Comparison of ENCODE assay signal across 7 cellular contexts in the genomic region with DNA sequence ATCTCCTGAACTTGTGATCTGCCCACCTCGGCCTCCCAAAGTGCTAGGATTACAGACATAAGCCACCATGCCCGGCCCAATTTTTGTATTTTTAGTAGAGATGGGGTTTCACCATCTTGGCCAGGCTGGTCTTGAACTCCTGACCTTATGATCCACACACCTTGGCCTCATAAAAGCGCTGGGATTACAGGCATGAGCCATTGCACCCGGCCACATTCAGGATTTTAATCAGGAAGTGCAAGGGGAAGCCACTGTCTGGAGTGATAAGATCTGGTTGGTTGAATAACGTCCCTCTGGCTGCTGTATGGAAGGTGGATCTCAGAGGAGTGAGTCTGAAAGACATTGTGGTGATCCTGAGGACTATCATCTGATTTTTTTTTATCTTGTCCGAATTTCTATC.
DNase-seq lines count a peak whose midpoint lies in the region; ATAC-seq, FAIRE-seq and TF ChIP-seq lines count a peak whose summit lies in the region.
"Not testable (repeated sequence)": the region's sequence is repeated elsewhere in the genome, so short reads cannot be mapped to it uniquely, and the experiment has no call there.

No MANE protein-coding gene starts in this region.

- not testable (repeated sequence) for H3K9me1 ChIP-seq in IMR-90 (ENCODE audit: insufficient read depth, low read length)

- not testable (repeated sequence) for H3K9me3 ChIP-seq in IMR-90 (ENCODE audit: control insufficient read depth, insufficient read depth, low read length)
- H3K9me3 ChIP-seq in PC-9 (ENCODE audit: insufficient read depth, low read depth): peaks cover 31% of the 10 kb centered on the region
- peaks cover 46% of the 10 kb centered on the region for H3K9me3 ChIP-seq in endodermal cell (ENCODE audit: control insufficient read depth, low read length)
- peaks cover 28% of the 10 kb centered on the region for H3K9me3 ChIP-seq in HepG2 (ENCODE audit: low read length)
- peaks cover 3 to 23% (median 16%) of the 10 kb centered on the region in 4 donors for H3K9me3 ChIP-seq in stomach

- intact Hi-C loops in IMR-90 (cut with micrococcal nuclease); stomach (cut with DNase I; ENCODE audit: low total_unique reads): not testable (repeated sequence)
- intact Hi-C loops in PC-9 (cut with micrococcal nuclease; ENCODE audit: unreplicated experiment): loop anchor here (5.0 kb wide), 1 partner anchor 359 kb away; no protein-coding TSS in a partner anchor
- intact Hi-C loops in HepG2 (cut with micrococcal nuclease; ENCODE audit: unreplicated experiment): loop anchor here (2.0 to 5.0 kb wide), 3 partner anchors 16 to 149 kb away; no protein-coding TSS in a partner anchor

- dilution Hi-C loops in IMR-90 (cut with HindIII; ENCODE audit: low sequenced_read_pairs, unreplicated experiment): not testable (repeated sequence)

- not testable (repeated sequence) for H3K9me2 ChIP-seq in PC-9 (ENCODE audit: insufficient read depth)

- H3K4ac ChIP-seq in IMR-90 (ENCODE audit: low read depth, low read length): not testable (repeated sequence)

- WGBS in IMR-90 (ENCODE audit: extremely low coverage in 2 of 2, insufficient read length in 1 of 2), 2 experiments: no CpG with 5 or more reads among the region's 6 CpGs
- 65 to 71% methylated on average over 6 of the region's 6 CpGs for WGBS in endodermal cell (ENCODE audit: insufficient coverage in 1 of 2, insufficient read length in 1 of 2), 2 experiments
- 88% methylated on average over 6 of the region's 6 CpGs for WGBS in HepG2 (ENCODE audit: low lambda C conversion rate)
- WGBS in stomach, 5 donors: 64 to 78% (median 66%) methylated on average over 6 of the region's 6 CpGs

- peaks cover 33% of the 10 kb centered on the region for H3K4me1 Mint-ChIP-seq in endodermal cell

- H3K4me3 ChIP-seq in IMR-90 (ENCODE audit: insufficient read depth, low read depth, low read length); PC-9; endodermal cell (ENCODE audit: low read length); HepG2 (replicated peaks in 1 of 3; ENCODE audit: insufficient read depth in 1 of 3, low read depth in 2 of 3, low read length in 3 of 3); stomach: not testable (repeated sequence)

- not testable (repeated sequence) for H2AK9ac ChIP-seq in IMR-90 (replicated peaks; ENCODE audit: low read depth, low read length, poor library complexity)

- not testable (repeated sequence) for H3K27me3 ChIP-seq in IMR-90 (ENCODE audit: control insufficient read depth, insufficient read depth, low read length); PC-9 (ENCODE audit: insufficient read depth, low read depth); endodermal cell (ENCODE audit: control insufficient read depth, insufficient read depth, low read length, poor library complexity, severe bottlenecking); HepG2 (ENCODE audit: control insufficient read depth in 1 of 2, insufficient read depth in 2 of 2, low read length in 2 of 2); stomach

- H3K36me3 ChIP-seq in IMR-90 (ENCODE audit: control insufficient read depth, insufficient read depth, low read length); PC-9 (ENCODE audit: low read depth); endodermal cell (ENCODE audit: control insufficient read depth, insufficient read depth, low read length); HepG2 (replicated peaks in 1 of 2; ENCODE audit: control insufficient read depth in 1 of 2, insufficient read depth in 2 of 2, low read length in 2 of 2); stomach: not testable (repeated sequence)

- H3K18ac ChIP-seq in IMR-90 (ENCODE audit: low read depth, low read length): not testable (repeated sequence)

- not testable (repeated sequence) for ATAC-seq in IMR-90 (ENCODE audit: low read depth); HepG2

- H2BK120ac ChIP-seq in IMR-90 (ENCODE audit: low read depth, low read length): peak overlapping the region; percentile 32; the same call in 1 of the 2 replicates

- TF ChIP-seq RAD21 in IMR-90 (IDR thresholded peaks at IDR 0.05; ENCODE audit: low read length); HepG2 (CRISPR knock-in tag; IDR thresholded peaks at IDR 0.05): not testable (repeated sequence)

- not testable (repeated sequence) for H2BK15ac ChIP-seq in IMR-90 (ENCODE audit: low read depth, low read length)

- H3K27ac Mint-ChIP-seq in endodermal cell: peak overlapping the region; percentile 50

- peaks cover 36% of the 10 kb centered on the region for H3F3A ChIP-seq in PC-9 (ENCODE audit: insufficient read depth, low read depth)

- not testable (repeated sequence) for H3K4me3 Mint-ChIP-seq in endodermal cell

- not testable (repeated sequence) for H3K23ac ChIP-seq in IMR-90 (ENCODE audit: low read depth, low read length)

- not testable (repeated sequence) for TF ChIP-seq EP300 in HepG2 (IDR thresholded peaks at IDR 0.05; ENCODE audit: low read depth in 2 of 2, low read length in 2 of 2); HepG2 (CRISPR knock-in tag; IDR thresholded peaks at IDR 0.05; ENCODE audit: borderline replicate concordance); stomach (IDR thresholded peaks at IDR 0.05)

- CTCF ChIA-PET in IMR-90 (lab: Yijun Ruan, JAX); PC-9 (lab: Charles Lee); HepG2 (lab: Yijun Ruan, JAX; ENCODE audit: low intra/inter-chr PET ratio, low total read pairs): not testable (repeated sequence)

- H3K9ac ChIP-seq in IMR-90 (ENCODE audit: low read depth, low read length); HepG2 (ENCODE audit: insufficient read depth, low read depth, low read length): not testable (repeated sequence)
- peak overlapping the region; percentile 2 for H3K9ac ChIP-seq in endodermal cell (ENCODE audit: extremely low read depth, low read length, poor library complexity, severe bottlenecking)

- H3K9me3 Mint-ChIP-seq in endodermal cell: peaks cover 58% of the 10 kb centered on the region

- in situ Hi-C loops in IMR-90 (cut with MboI; ENCODE audit: low sequenced_read_pairs); HepG2 (cut with HindIII; ENCODE audit: extremely low pct_ligation_motif_present, low pct_unique_long_range_greater_than_20kb): not testable (repeated sequence)

- not testable (repeated sequence) for H3K27me3 Mint-ChIP-seq in endodermal cell (ENCODE audit: insufficient read depth)

- not testable (repeated sequence) for H3K14ac ChIP-seq in IMR-90 (replicated peaks; ENCODE audit: low read depth, low read length)

- not testable (repeated sequence) for H4K91ac ChIP-seq in IMR-90 (ENCODE audit: insufficient read depth, low read depth, low read length)

- TF ChIP-seq POLR2A in IMR-90 (IDR thresholded peaks at IDR 0.05; ENCODE audit: low read depth, low read length); HepG2 (IDR thresholded peaks at IDR 0.05; ENCODE audit: insufficient read depth in 1 of 2, low read depth in 2 of 2, low read length in 2 of 2); stomach (IDR thresholded peaks at IDR 0.05): not testable (repeated sequence)

- H2AFZ ChIP-seq in IMR-90 (replicated peaks; ENCODE audit: low read length, poor library complexity); PC-9; HepG2 (ENCODE audit: low read length): not testable (repeated sequence)

- H2AK5ac ChIP-seq in IMR-90 (ENCODE audit: low read depth, low read length): not testable (repeated sequence)

- not testable (repeated sequence) for H3K27ac ChIP-seq in IMR-90 (ENCODE audit: insufficient read depth, low read length); endodermal cell (ENCODE audit: low read depth, low read length)
- H3K27ac ChIP-seq in PC-9 (peak overlapping the region; percentile 92; the same call in 1 of the 2 replicates), HepG2 (ENCODE audit: extremely low read length, insufficient read depth, low read length) (peak overlapping the region; percentile 58), stomach (peak overlapping the region in 4 of 5 donors; percentile 29 to 81 (median 42))

- H3K36me3 Mint-ChIP-seq in endodermal cell (ENCODE audit: low read depth): peaks cover 36% of the 10 kb centered on the region

- H4K20me1 ChIP-seq in IMR-90 (ENCODE audit: insufficient read depth, low read length); PC-9 (ENCODE audit: insufficient read depth); HepG2 (ENCODE audit: insufficient read depth, low read length): not testable (repeated sequence)

- not testable (repeated sequence) for H3K79me1 ChIP-seq in IMR-90 (ENCODE audit: low read depth in 1 of 2, low read length in 2 of 2)

- not testable (repeated sequence) for BruUV-seq in IMR-90 (replicated peaks; lab: Mats Ljungman, UMichigan); PC-9 (replicated peaks; lab: Mats Ljungman, UMichigan); HepG2 (replicated peaks; lab: Mats Ljungman, UMichigan)

- H4K5ac ChIP-seq in IMR-90 (ENCODE audit: low read depth, low read length): not testable (repeated sequence)

- not testable (repeated sequence) for H3K56ac ChIP-seq in IMR-90 (ENCODE audit: extremely low read depth, insufficient read depth, low read length)

- H2BK20ac ChIP-seq in IMR-90 (ENCODE audit: low read depth, low read length): peak overlapping the region; percentile 82; the same call in 1 of the 2 replicates

- not testable (repeated sequence) for H4K8ac ChIP-seq in IMR-90 (ENCODE audit: low read depth in 2 of 2, low read length in 2 of 2)

- not testable (repeated sequence) for H3K79me2 ChIP-seq in PC-9 (ENCODE audit: low read depth); HepG2 (ENCODE audit: insufficient read depth, low read length)

- TF ChIP-seq CTCF in IMR-90 (conservative IDR thresholded peaks at IDR 0.05; ENCODE audit: low read depth, low read length); PC-9 (conservative IDR thresholded peaks at IDR 0.05); endodermal cell (conservative IDR thresholded peaks at IDR 0.05); HepG2 (CRISPR knock-in tag; IDR thresholded peaks at IDR 0.05); stomach (IDR thresholded peaks at IDR 0.05): not testable (repeated sequence)

- DNase-seq in IMR-90; PC-9; HepG2 (ENCODE audit: low spot score); stomach: not testable (repeated sequence)
- DNase-seq in M059J (ENCODE audit: low read depth): peak; percentile 44
- peak; percentile 34 for DNase-seq in dermis blood vessel endothelial cell
- peak; percentile 38 for DNase-seq in endodermal cell

- not testable (repeated sequence) for FAIRE-seq in HepG2 (lab: Jason Lieb, UNC)

- POLR2A ChIA-PET in IMR-90 (lab: Charles Lee; ENCODE audit: unreplicated experiment): not testable (repeated sequence)
- POLR2A ChIA-PET in PC-9 (lab: Charles Lee; ENCODE audit: unreplicated experiment) (interaction anchor here (0.9 kb wide), 1 partner anchor 885 kb away, joined by 6 read pairs; no protein-coding TSS in a partner anchor), HepG2 (lab: Yijun Ruan, JAX) (interaction anchor here (1.3 to 8.1 kb wide), 4 partner anchors 17 to 303 kb away, joined by 3 to 484 read pairs (median 24); no protein-coding TSS in a partner anchor)

- H2BK5ac ChIP-seq in IMR-90 (ENCODE audit: low read depth, low read length, poor library complexity, severe bottlenecking): not testable (repeated sequence)

- H3K4me2 ChIP-seq in IMR-90 (ENCODE audit: low read depth, low read length); PC-9; HepG2 (ENCODE audit: low read depth, low read length): not testable (repeated sequence)

- H3K4me1 ChIP-seq in IMR-90 (ENCODE audit: control insufficient read depth, insufficient read depth, low read length) (peaks cover 10% of the 10 kb centered on the region), PC-9 (replicated peaks; ENCODE audit: insufficient read depth) (peaks cover 43% of the 10 kb centered on the region), endodermal cell (ENCODE audit: control insufficient read depth, insufficient read depth, low read length) (peaks cover 20% of the 10 kb centered on the region), HepG2 (ENCODE audit: insufficient read depth, low read length) (peaks cover 76% of the 10 kb centered on the region), stomach (peaks cover 16 to 38% (median 26%) of the 10 kb centered on the region in 4 donors)
